ENCODE assay signal across 8 cellular contexts in the genomic region with DNA sequence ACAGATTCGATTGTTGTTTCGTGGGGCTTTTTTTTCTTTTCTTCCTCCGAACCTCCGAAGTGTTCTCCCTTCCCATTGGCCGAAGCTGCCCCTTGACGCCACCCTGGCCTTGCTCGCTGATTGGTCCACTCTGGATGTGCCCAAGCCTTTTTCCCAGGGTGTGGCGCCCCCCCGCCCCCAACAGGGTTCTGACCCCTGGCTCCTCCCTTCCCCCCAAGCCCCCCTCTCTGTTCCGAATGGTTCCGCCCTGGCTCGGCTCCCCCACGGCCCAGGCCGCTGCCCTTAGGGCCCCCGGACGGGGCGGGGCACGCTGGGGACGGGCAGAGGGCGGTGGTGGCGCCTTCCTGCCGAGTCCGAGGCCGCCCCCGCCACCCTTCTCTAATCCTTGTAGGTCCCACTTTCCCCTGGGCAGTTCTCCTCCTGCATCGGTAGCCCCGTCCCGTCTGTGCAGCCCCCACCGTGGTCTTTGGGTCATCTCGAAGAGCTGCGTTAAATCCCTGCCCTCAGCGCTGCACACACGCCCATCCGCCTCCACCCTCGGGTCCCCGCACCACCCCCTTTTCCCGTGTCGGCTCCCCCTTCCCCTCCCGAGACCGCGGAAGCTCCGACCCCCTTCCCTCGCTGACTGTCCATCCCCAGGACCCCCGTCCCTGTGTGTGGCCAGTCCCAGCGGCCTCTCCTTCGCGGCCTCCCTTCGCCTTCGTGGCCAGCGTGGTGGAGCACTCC. TPM values are rescaled to one million over a fixed set of nuclear protein-coding genes. Genes with fewer than 3 reads are reported as not detected.
DNase-seq lines count a peak whose midpoint lies in the region; ATAC-seq and TF ChIP-seq lines count a peak whose summit lies in the region.

No MANE protein-coding gene starts in this region.

- H3K27ac ChIP-seq in C4-2B (peak overlapping the region; percentile 86), esophagus (ENCODE audit: low read depth in 2 of 2, low read length in 1 of 2) (peak overlapping the region; percentile 82 to 88)

- no peaks in the 10 kb centered on the region for H3K9me3 Mint-ChIP-seq in stimulated activated effector memory CD8-positive, alpha-beta T cell treated with anti-CD3 and anti-CD28 coated beads, Interleukin-12 subunit alpha, Interleukin-12 subunit beta, amount 100 ng/mL, for 72 hours

- peaks cover 0 to 2% of the 10 kb centered on the region in 2 donors for H3K9me3 ChIP-seq in esophagus (ENCODE audit: control insufficient read depth in 2 of 2, insufficient read depth in 1 of 2, low read depth in 1 of 2, low read length in 1 of 2)

- peak overlapping the region; percentile 88 for H3K27ac Mint-ChIP-seq in stimulated activated effector memory CD8-positive, alpha-beta T cell treated with anti-CD3 and anti-CD28 coated beads, Interleukin-12 subunit alpha, Interleukin-12 subunit beta, amount 100 ng/mL, for 72 hours

- no peaks in the 10 kb centered on the region for H3K4me1 ChIP-seq in esophagus (ENCODE audit: control insufficient read depth in 2 of 2, insufficient read depth in 2 of 2, low read length in 1 of 2)

- peak overlapping the region; percentile 48 to 61 for H3K4me3 ChIP-seq in esophagus (ENCODE audit: low read depth in 1 of 2, low read length in 2 of 2)

- peaks cover 29% of the 10 kb centered on the region for H3K36me3 Mint-ChIP-seq in stimulated activated effector memory CD8-positive, alpha-beta T cell treated with anti-CD3 and anti-CD28 coated beads, Interleukin-12 subunit alpha, Interleukin-12 subunit beta, amount 100 ng/mL, for 72 hours

- no peaks in the 10 kb centered on the region for H3K27me3 ChIP-seq in esophagus (ENCODE audit: control insufficient read depth in 1 of 2, insufficient read depth in 2 of 2, low read length in 2 of 2)

- WGBS in esophagus, 2 donors: 1 to 34% methylated on average over 45 to 50 of the region's 50 CpGs

- peak; percentile 77 for ATAC-seq in HG03378 (IDR thresholded peaks at IDR 0.05; ENCODE audit: unreplicated experiment)
- peak; percentile 79 for ATAC-seq in stimulated activated effector memory CD8-positive, alpha-beta T cell treated with anti-CD3 and anti-CD28 coated beads, Interleukin-12 subunit alpha, Interleukin-12 subunit beta, amount 100 ng/mL, for 72 hours

- no peak for TF ChIP-seq CTCF in C4-2B (conservative IDR thresholded peaks at IDR 0.05)

- no peaks in the 10 kb centered on the region for H3K36me3 ChIP-seq in esophagus (ENCODE audit: control insufficient read depth in 2 of 2, insufficient read depth in 2 of 2, low read length in 1 of 2)

- peak overlapping the region; percentile 74 for H3K4me3 Mint-ChIP-seq in stimulated activated effector memory CD8-positive, alpha-beta T cell treated with anti-CD3 and anti-CD28 coated beads, Interleukin-12 subunit alpha, Interleukin-12 subunit beta, amount 100 ng/mL, for 72 hours

- DNase-seq in GM19238 (ENCODE audit: insufficient read length, low spot score) (peak; percentile 80), NCI-H748 treated with DMSO at 0.1 percent for 48 hours (lab: John Stamatoyannopoulos, UW) (peak; percentile 73), mucosa of gallbladder (ENCODE audit: low spot score) (peak; percentile 90)
- DNase-seq in activated T-cell treated with anti-CD3 and anti-CD28 coated beads, Interleukin-2, amount 50 U/mL, for 1 hour: peak; percentile 55
- peak; percentile 35 to 80 for DNase-seq in stimulated activated effector memory CD8-positive, alpha-beta T cell treated with anti-CD3 and anti-CD28 coated beads, Interleukin-12 subunit alpha, Interleukin-12 subunit beta, amount 100 ng/mL, for 72 hours (ENCODE audit: low spot score in 2 of 2)

- peaks cover 10% of the 10 kb centered on the region for H3K4me1 Mint-ChIP-seq in stimulated activated effector memory CD8-positive, alpha-beta T cell treated with anti-CD3 and anti-CD28 coated beads, Interleukin-12 subunit alpha, Interleukin-12 subunit beta, amount 100 ng/mL, for 72 hours

RNA-seq across cellular contexts. Expression of a gene that starts 25.6 kb away (rescaled TPM):
- 10 to 100 TPM in 1 of 2 donors, 1 to 10 TPM in 1; 8.3 to 14.1 TPM for polyA plus RNA-seq in esophagus
- 15.0 TPM for total RNA-seq in mucosa of gallbladder

RNA-seq across cellular contexts. Expression of a gene that starts 50.9 kb away (rescaled TPM):
- polyA plus RNA-seq in esophagus: 1 to 10 TPM; 1.0 to 1.7 TPM
- total RNA-seq in mucosa of gallbladder: 12.4 TPM

Comparison
In these comparisons a context has a peak if more than half of its experiments do, and no peak if none do; other contexts are left out.
1. Peak in every context shown above with its lines: DNase-seq, ATAC-seq, H3K4me3 ChIP-seq and H3K27ac ChIP-seq.